23 cellular contexts compared by ENCODE assay signal in genomic region chr19:13530720-13531119, GRCh38. TPM values are rescaled to one million over a fixed set of nuclear protein-coding genes. Genes with fewer than 3 reads are reported as not detected.
DNase-seq lines count a peak whose midpoint lies in the region; TF ChIP-seq lines count a peak whose summit lies in the region.
"Had no signal": no experiment of that assay in that cellular context is flagged by ENCODE, and none has a peak within 500 bp of the region (broad histone marks: within the 10 kb centered on the region; RNA-seq: fewer than 3 reads in every experiment).

No MANE protein-coding gene starts in this region.

- no peak overlapping the region for H2BK12ac ChIP-seq in H9 (ENCODE audit: insufficient read length, low read depth, low read length)

- H4K8ac ChIP-seq in H9 (replicated peaks; ENCODE audit: insufficient read length, low read depth, low read length), result no peak overlapping the region

- no peak overlapping the region for H3K56ac ChIP-seq in H9 (ENCODE audit: insufficient read length, low read depth, low read length)

- H3K27me3 ChIP-seq in H9 (ENCODE audit: insufficient read depth, low read length), result no peaks in the 10 kb centered on the region
- H3K27me3 ChIP-seq: BLaER1 had no signal

- TF ChIP-seq CTCF in H9 (conservative IDR thresholded peaks at IDR 0.05), result no peak

- H3K23ac ChIP-seq in H9 (ENCODE audit: insufficient read length, low read depth, low read length), result no peak overlapping the region

- no peak overlapping the region for H3K9ac ChIP-seq in H9 (ENCODE audit: extremely low read depth, insufficient read length, low read length)
- H3K9ac ChIP-seq: BLaER1, SK-N-SH had no signal

- no peak overlapping the region for H2BK5ac ChIP-seq in H9 (ENCODE audit: insufficient read length, low read length)

- DNase-seq in NCI-H2081 (lab: John Stamatoyannopoulos, UW) (peak; percentile 33 to 48), NCI-H2081 treated with DMSO at 0.1 percent for 48 hours (lab: John Stamatoyannopoulos, UW) (no peak), H9 (peak; percentile 31), NCI-H2196 treated with DMSO at 0.1 percent for 48 hours (lab: John Stamatoyannopoulos, UW; ENCODE audit: unreplicated experiment) (peak; percentile 7), iPS-NIHi7 (ENCODE audit: extremely low spot score) (peak; percentile 26), GM19238 (ENCODE audit: insufficient read length, low spot score) (no peak), superior temporal gyrus (ENCODE audit: extremely low spot score) (no peak), nucleus accumbens (lab: John Stamatoyannopoulos, UW) (no peak)
- DNase-seq: ACHN; CD4-positive, alpha-beta T cell; COR-L47; DMS79 treated with DMSO at 0.1 percent for 48 hours; GOT3; MM.1S; NCI-H1048; NCI-H1436 treated with DMSO at 0.1 percent for 48 hours; NCI-H1930; NCI-H446; NCI-H526 treated with DMSO at 0.1 percent for 48 hours; SIG-M5; SK-N-SH had no signal

- no peak overlapping the region for H3K14ac ChIP-seq in H9 (ENCODE audit: insufficient read depth, low read length)

- H3K9me3 ChIP-seq in H9 (ENCODE audit: control insufficient read depth, low read depth, low read length), result no peaks in the 10 kb centered on the region
- H3K9me3 ChIP-seq: BLaER1, SK-N-SH had no signal

- H3K27ac Mint-ChIP-seq in H9, result no peak overlapping the region
- H3K27ac Mint-ChIP-seq: CD4-positive, alpha-beta T cell had no signal

- no peak overlapping the region for H4K91ac ChIP-seq in H9 (ENCODE audit: insufficient read length, low read depth, low read length)

- H3K4me2 ChIP-seq in H9 (ENCODE audit: insufficient read depth, insufficient read length, low read length), result no peak overlapping the region
- H3K4me2 ChIP-seq: BLaER1, SK-N-SH had no signal

- peaks cover 3 to 4% of the 10 kb centered on the region in 2 experiments for H3K4me1 Mint-ChIP-seq in H9

- no peak overlapping the region for H4K5ac ChIP-seq in H9 (ENCODE audit: insufficient read length, low read depth, low read length)

- no peak overlapping the region for H2BK15ac ChIP-seq in H9 (ENCODE audit: low read depth, low read length)

- no peak overlapping the region for H3T11ph ChIP-seq in H9 (ENCODE audit: low read length)

- H3K79me2 ChIP-seq in H9 (ENCODE audit: insufficient read depth, low read length), result no peaks in the 10 kb centered on the region

- no peaks in the 10 kb centered on the region for H3K79me1 ChIP-seq in H9 (ENCODE audit: insufficient read depth, low read depth, low read length, poor library complexity, severe bottlenecking)

- peaks cover 21% of the 10 kb centered on the region for H3K27me3 Mint-ChIP-seq in H9 (ENCODE audit: low read depth)

- no peak overlapping the region for H3K4ac ChIP-seq in H9 (ENCODE audit: low read depth, low read length)

- no peaks in the 10 kb centered on the region for H4K20me1 ChIP-seq in H9 (ENCODE audit: control insufficient read depth, insufficient read depth, insufficient read length)
- H4K20me1 ChIP-seq: BLaER1 had no signal

- WGBS in H9 (ENCODE audit: extremely low coverage, insufficient read length, low lambda C conversion rate), result no CpG with 5 or more reads among the region's 6 CpGs

- peaks cover 2 to 5% of the 10 kb centered on the region in 2 experiments; a peak in 2 of 5 replicates for H3K9me3 Mint-ChIP-seq in H9
- H3K9me3 Mint-ChIP-seq: CD4-positive, alpha-beta T cell had no signal

- no peak overlapping the region for H3K4me3 Mint-ChIP-seq in H9
- H3K4me3 Mint-ChIP-seq: CD4-positive, alpha-beta T cell had no signal

- no peaks in the 10 kb centered on the region for H3K23me2 ChIP-seq in H9 (ENCODE audit: insufficient read length, low read depth, low read length, poor library complexity, severe bottlenecking)

- H3K36me3 Mint-ChIP-seq in H9 (ENCODE audit: insufficient read depth in 1 of 3, low read depth in 3 of 3), result no peaks in the 10 kb centered on the region

- no peak overlapping the region for H2AK5ac ChIP-seq in H9 (ENCODE audit: insufficient read length, low read length)

- no peak overlapping the region for H2BK120ac ChIP-seq in H9 (ENCODE audit: low read depth, low read length, poor library complexity, severe bottlenecking)

- H2BK20ac ChIP-seq in H9 (ENCODE audit: low read depth, low read length, poor library complexity, severe bottlenecking), result no peak overlapping the region

- no peak overlapping the region for H3K18ac ChIP-seq in H9 (ENCODE audit: insufficient read length, low read depth, low read length)

- no peak overlapping the region for H2AFZ ChIP-seq in H9 (ENCODE audit: low read length)

- no peaks in the 10 kb centered on the region for H3K4me1 ChIP-seq in H9 (ENCODE audit: insufficient read depth, low read length)
- H3K4me1 ChIP-seq: BLaER1 had no signal

- H3K27ac ChIP-seq in H9 (ENCODE audit: insufficient read length, low read depth, low read length), result no peak overlapping the region
- H3K27ac ChIP-seq: 22Rv1, BLaER1 had no signal

RNA-seq across cellular contexts. Expression of gene CACNA1A, which starts 24.4 kb away (rescaled TPM):
- total RNA-seq in H9 (2021), result 7.9 and 8.0 TPM in 2 replicates

Comparison
In these comparisons a context has a peak if more than half of its experiments do, and no peak if none do; other contexts are left out.
1. DNase-seq: peak in NCI-H2081 (2 of 2), H9 (single experiment), NCI-H2196 treated with DMSO at 0.1 percent for 48 hours (single experiment) and iPS-NIHi7 (single experiment); none in NCI-H2081 treated with DMSO at 0.1 percent for 48 hours (single experiment), GM19238 (single experiment), superior temporal gyrus (single experiment) and nucleus accumbens (0 of 56).